In the genomic region with DNA sequence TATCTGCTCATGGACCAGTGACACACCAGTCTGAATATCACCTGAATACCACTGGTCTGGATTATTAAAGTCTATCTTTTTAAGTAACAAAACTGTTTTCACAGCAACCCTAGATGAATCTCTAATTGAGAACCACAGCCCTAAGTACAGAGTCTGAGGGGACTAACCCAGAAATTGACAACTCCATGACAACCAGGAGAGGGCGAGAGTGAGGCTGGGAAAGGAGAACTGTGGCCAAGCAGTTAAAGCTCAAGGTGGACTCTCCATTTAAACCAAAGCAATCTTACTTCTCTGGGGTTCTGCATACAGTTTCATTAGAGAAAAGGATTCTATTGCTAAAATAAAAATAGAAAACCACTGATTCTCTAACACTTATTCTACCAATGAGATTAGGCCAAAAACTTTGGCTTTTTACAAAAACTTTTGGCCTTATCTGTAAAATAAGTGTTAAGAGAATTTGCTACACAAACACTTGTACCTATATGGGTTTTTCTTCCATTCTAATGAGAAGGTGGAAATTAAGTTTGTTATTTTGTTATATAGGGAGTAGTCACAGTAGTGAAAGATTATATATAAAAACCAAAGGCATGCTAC, we compare ENCODE assay signal across 8 cellular contexts. TPM values are rescaled to one million over a fixed set of nuclear protein-coding genes. Genes with fewer than 3 reads are reported as not detected.
DNase-seq lines count a peak whose midpoint lies in the region; ATAC-seq and TF ChIP-seq lines count a peak whose summit lies in the region.

No MANE protein-coding gene starts in this region.

- H3K9me2 ChIP-seq in GM23338 (ENCODE audit: insufficient read depth): 0 out of 2 replicates have a peak, but pooled peaks cover 3% of the 10 kb centered on the region

- no peak overlapping the region for H3K4me3 Mint-ChIP-seq in GM23338

- no peaks in the 10 kb centered on the region for H3K9me3 ChIP-seq in left lung

- no peaks in the 10 kb centered on the region for H3K79me2 ChIP-seq in GM23338 (replicated peaks; ENCODE audit: insufficient read depth)
- no peaks in the 10 kb centered on the region for H3K79me2 ChIP-seq in KMS-11 (ENCODE audit: insufficient read depth, low read depth)

- no peak overlapping the region for H3K27ac Mint-ChIP-seq in GM23338

- TF ChIP-seq CTCF in GM23338 (conservative IDR thresholded peaks at IDR 0.05; ENCODE audit: low read depth in 2 of 2): peak; percentile 78 to 87
- peak; percentile 38 for TF ChIP-seq CTCF in KMS-11 (conservative IDR thresholded peaks at IDR 0.05; ENCODE audit: low read depth, low read length)
- TF ChIP-seq CTCF in brain microvascular endothelial cell (IDR thresholded peaks at IDR 0.05; ENCODE audit: low read depth, low read length, missing control alignments): peak; percentile 73
- peak; percentile 38 to 51 for TF ChIP-seq CTCF in left lung (IDR thresholded peaks at IDR 0.05)

- no peaks in the 10 kb centered on the region; the same call in 2 of the 3 replicates for H3K9me3 Mint-ChIP-seq in GM23338

- DNase-seq in NCI-H2107 treated with DMSO at 0.1 percent for 48 hours (lab: John Stamatoyannopoulos, UW; ENCODE audit: unreplicated experiment) (peak; percentile 3), NCI-H2107 (lab: John Stamatoyannopoulos, UW) (no peak), GM23338 (ENCODE audit: low spot score) (peak; percentile 82), T-helper 2 cell (peak in 4 of 5 experiments; percentile 12 to 87 (median 26)), brain microvascular endothelial cell (peak; percentile 43), left lung (peak in 1 of 2 donors; percentile 41)
- DNase-seq in stimulated activated CD8-positive, alpha-beta memory T cell treated with anti-CD3 and anti-CD28 coated beads, Interleukin-4, amount 100 ng/mL, for 48 hours: peak; percentile 67

- H3K27me3 ChIP-seq in GM23338 (ENCODE audit: insufficient read depth) (no peaks in the 10 kb centered on the region), KMS-11 (ENCODE audit: insufficient read depth, low read depth) (no peaks in the 10 kb centered on the region), brain microvascular endothelial cell (replicated peaks) (no peaks in the 10 kb centered on the region), left lung (no peaks in the 10 kb centered on the region)

- peaks cover 4% of the 10 kb centered on the region for H3K27me3 Mint-ChIP-seq in GM23338 (ENCODE audit: insufficient read depth, low read depth, poor library complexity)

- no peak overlapping the region for H2AFZ ChIP-seq in GM23338
- H2AFZ ChIP-seq in KMS-11 (ENCODE audit: low read depth): no peak overlapping the region

- H3K4me1 Mint-ChIP-seq in GM23338: peaks cover 34% of the 10 kb centered on the region

- no peaks in the 10 kb centered on the region for H4K20me1 ChIP-seq in GM23338 (replicated peaks; ENCODE audit: insufficient read depth)
- H4K20me1 ChIP-seq in KMS-11 (ENCODE audit: insufficient read depth): no peaks in the 10 kb centered on the region

- ATAC-seq in GM23338 (peak; percentile 89), left lung (peak; percentile 93)

- no peaks in the 10 kb centered on the region for H3K36me3 ChIP-seq in GM23338 (ENCODE audit: insufficient read depth)
- H3K36me3 ChIP-seq in KMS-11 (ENCODE audit: insufficient read depth): no peaks in the 10 kb centered on the region
- no peaks in the 10 kb centered on the region for H3K36me3 ChIP-seq in brain microvascular endothelial cell (replicated peaks)
- no peaks in the 10 kb centered on the region for H3K36me3 ChIP-seq in left lung

- no peak overlapping the region for H3K27ac ChIP-seq in GM23338 (ENCODE audit: low read depth)
- H3K27ac ChIP-seq in KMS-11: no peak overlapping the region
- H3K27ac ChIP-seq in brain microvascular endothelial cell: no peak overlapping the region
- H3K27ac ChIP-seq in left lung: no peak overlapping the region

- H3K9ac ChIP-seq in KMS-11: no peak overlapping the region

- intact Hi-C loops in left lung (cut with DNase I): no loop called here

- H3K4me3 ChIP-seq in GM23338 (no peak overlapping the region), KMS-11 (IDR thresholded peaks at IDR 0.05; ENCODE audit: insufficient read depth, low read depth, low read length) (no peak overlapping the region), brain microvascular endothelial cell (ENCODE audit: low read depth, low read length) (no peak overlapping the region), left lung (no peak overlapping the region)

- no peak overlapping the region for H3K4me2 ChIP-seq in GM23338
- H3K4me2 ChIP-seq in KMS-11: no peak overlapping the region

- peaks cover 22% of the 10 kb centered on the region for H3K4me1 ChIP-seq in GM23338 (ENCODE audit: insufficient read depth)
- H3K4me1 ChIP-seq in KMS-11 (ENCODE audit: low read depth, poor library complexity, severe bottlenecking): no peaks in the 10 kb centered on the region
- peaks cover 0 to 20% of the 10 kb centered on the region in 2 donors for H3K4me1 ChIP-seq in left lung

- no peaks in the 10 kb centered on the region for H3F3A ChIP-seq in GM23338 (replicated peaks; ENCODE audit: low read depth)

- in situ Hi-C loops in brain microvascular endothelial cell (cut with HindIII; ENCODE audit: low pct_ligation_motif_present, low sequenced_read_pairs): no loop called here

- peaks cover 3% of the 10 kb centered on the region; the same call in 1 of the 3 replicates for H3K36me3 Mint-ChIP-seq in GM23338 (ENCODE audit: low read depth)

TF ChIP-seq in GM23338, 12 proteins besides CTCF, POLR2A, EP300 and RAD21:
- TF ChIP-seq ZNF462 (CRISPR knock-in tag; IDR thresholded peaks at IDR 0.05): no peak

RNA-seq across cellular contexts. Expression of gene NEK10, which starts 11.4 kb away (rescaled TPM):
- total RNA-seq in GM23338 (2014; rRNA removed; shearing (Covaris generic)): 2.0 and 2.4 TPM in 2 replicates
- 0.55 TPM in 1 of 2 replicates, not detected in the other for polyA plus RNA-seq in GM23338 (2016; fragmentation: Nextera tagmentation; extraction: Ambion mirVana)
- total RNA-seq in left lung: 1 to 10 TPM; 1.5 to 4.2 TPM
